ENCODE assay signal across 8 cellular contexts in the genomic region with DNA sequence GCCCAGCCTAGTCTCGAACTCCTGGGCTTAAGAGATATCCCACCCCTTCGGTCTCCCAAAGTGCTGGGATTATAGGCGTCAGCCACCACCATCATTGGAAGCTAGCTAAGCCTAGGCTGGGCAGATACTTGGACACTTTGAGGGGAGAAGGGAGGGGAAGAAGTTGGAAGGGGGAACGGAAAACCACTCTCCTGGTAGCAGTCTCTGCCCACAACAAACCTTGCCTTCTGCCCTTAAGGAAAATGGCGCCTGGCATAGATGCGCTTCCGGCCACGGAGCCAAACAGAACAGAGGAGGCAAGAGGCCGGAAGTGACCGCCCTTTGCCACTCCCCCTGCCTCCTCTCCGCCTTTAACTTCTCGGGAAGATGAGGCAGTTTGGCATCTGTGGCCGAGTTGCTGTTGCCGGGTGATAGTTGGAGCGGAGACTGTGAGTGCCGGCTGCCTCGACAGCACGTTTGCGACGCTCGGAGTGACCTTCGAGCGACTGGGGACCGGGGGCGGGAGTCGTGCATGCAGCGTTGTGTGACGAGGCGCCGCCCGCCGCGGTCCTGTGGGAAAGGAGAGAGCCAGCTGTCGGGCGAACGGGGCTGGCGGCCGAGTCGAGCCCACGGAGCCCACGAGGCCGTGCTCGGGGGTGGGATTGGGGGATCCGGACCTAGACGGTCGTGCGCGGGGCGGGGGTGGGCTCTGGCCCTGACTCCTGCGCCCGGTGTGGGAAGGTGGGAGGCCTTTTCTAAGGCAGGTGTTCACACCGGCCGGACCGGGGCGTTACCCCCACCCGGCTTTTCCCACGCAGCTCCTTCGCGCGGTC. TPM values are rescaled to one million over a fixed set of nuclear protein-coding genes. Genes with fewer than 3 reads are reported as not detected.
DNase-seq lines count a peak whose midpoint lies in the region; ATAC-seq, FAIRE-seq and TF ChIP-seq lines count a peak whose summit lies in the region.

Gene MFN1 (plus strand): TSS at position 327 of the 812 bp plus-strand sequence. CDS start 1,143 bp downstream, outside the sequence.

- H3K36me3 Mint-ChIP-seq in CD14-positive monocyte, result peaks cover 23 to 32% of the 10 kb centered on the region in 2 donors

- under 1% methylated on average over 29 of the region's 60 CpGs for WGBS in HepG2 (ENCODE audit: low lambda C conversion rate)

- peak within 1 kb of the TSS; percentile 97 for H3K4me2 ChIP-seq in HepG2 (ENCODE audit: low read depth, low read length)

- peak within 1 kb of the TSS; percentile 94 to 99 (median 96) for H3K27ac Mint-ChIP-seq in CD14-positive monocyte

- peak; percentile 94 for FAIRE-seq in HepG2 (lab: Jason Lieb, UNC)

- peak within 1 kb of the TSS; percentile 75 to 97 (median 92) for H3K4me3 ChIP-seq in HepG2 (replicated peaks in 1 of 3; ENCODE audit: insufficient read depth in 1 of 3, low read depth in 2 of 3, low read length in 3 of 3)

- no peaks in the 10 kb centered on the region for H4K20me1 ChIP-seq in HepG2 (ENCODE audit: insufficient read depth, low read length)

- no peaks in the 10 kb centered on the region for H3K9me3 Mint-ChIP-seq in CD14-positive monocyte

- H3K27ac ChIP-seq in HepG2 (ENCODE audit: extremely low read length, insufficient read depth, low read length), result peak within 1 kb of the TSS; percentile 83

- peaks cover 14% of the 10 kb centered on the region; the same call in 1 of the 2 replicates for H3K4me1 ChIP-seq in HepG2 (ENCODE audit: insufficient read depth, low read length)

- in situ Hi-C loops in HepG2 (cut with HindIII; ENCODE audit: extremely low pct_ligation_motif_present, low pct_unique_long_range_greater_than_20kb), result no loop called here

- H3K9me3 ChIP-seq in HepG2 (ENCODE audit: low read length), result no peaks in the 10 kb centered on the region

- peaks cover 11% of the 10 kb centered on the region for H3K4me1 Mint-ChIP-seq in CD14-positive monocyte

- peak; percentile 86 to 87 for TF ChIP-seq POLR2A in HepG2 (IDR thresholded peaks at IDR 0.05; ENCODE audit: insufficient read depth in 1 of 2, low read depth in 2 of 2, low read length in 2 of 2)

- no peak for TF ChIP-seq RAD21 in HepG2 (CRISPR knock-in tag; IDR thresholded peaks at IDR 0.05)

- H2AFZ ChIP-seq in HepG2 (ENCODE audit: low read length), result peak within 1 kb of the TSS; percentile 97

- TF ChIP-seq EP300 in HepG2 (IDR thresholded peaks at IDR 0.05; ENCODE audit: low read depth in 2 of 2, low read length in 2 of 2) (no peak), HepG2 (CRISPR knock-in tag; IDR thresholded peaks at IDR 0.05; ENCODE audit: borderline replicate concordance) (peak; percentile 38; the same call in 1 of the 2 replicates)

- peak within 1 kb of the TSS; percentile 80 for H3K9ac ChIP-seq in HepG2 (ENCODE audit: insufficient read depth, low read depth, low read length)

- peaks cover 1 to 8% of the 10 kb centered on the region in 2 experiments; a peak in 2 of 5 replicates for H3K36me3 ChIP-seq in HepG2 (replicated peaks in 1 of 2; ENCODE audit: control insufficient read depth in 1 of 2, insufficient read depth in 2 of 2, low read length in 2 of 2)

- CTCF ChIA-PET in HepG2 (lab: Yijun Ruan, JAX; ENCODE audit: low intra/inter-chr PET ratio, low total read pairs), result no interaction called here

- POLR2A ChIA-PET in HepG2 (lab: Yijun Ruan, JAX), result interaction anchor here (1.4 to 1.6 kb wide), 3 partner anchors 17 to 215 kb away, joined by 3 to 6 read pairs (median 6); partner anchors contain the start of gene ACTL6A

- no TSS peak for BruUV-seq in HepG2 (replicated peaks; lab: Mats Ljungman, UMichigan)

- DNase-seq in CD14-positive monocyte (ENCODE audit: low spot score) (peak; percentile 89), NCI-H82 (lab: John Stamatoyannopoulos, UW) (peak; percentile 99), dermis microvascular lymphatic vessel endothelial cell (ENCODE audit: low read depth in 2 of 2) (peak; percentile 90 to 97), HepG2 (ENCODE audit: low spot score) (peak; percentile 93)
- peak; percentile 88 to 92 for DNase-seq in activated CD4-positive, alpha-beta T cell treated with anti-CD3 and anti-CD28 coated beads, Interleukin-2, amount 50 U/mL, for 48 hours
- DNase-seq in stimulated activated CD4-positive, alpha-beta T cell treated with anti-CD3 and anti-CD28 coated beads, Interleukin-4, amount 100 ng/mL, for 1 hour, result peak; percentile 87

- H3K27me3 Mint-ChIP-seq in CD14-positive monocyte (ENCODE audit: low read depth in 3 of 3), result peaks cover 2 to 4% (median 4%) of the 10 kb centered on the region in 3 donors

- peaks cover 15% of the 10 kb centered on the region for H3K79me2 ChIP-seq in HepG2 (ENCODE audit: insufficient read depth, low read length)

- ATAC-seq in GM19397 (IDR thresholded peaks at IDR 0.05; ENCODE audit: unreplicated experiment) (peak; percentile 96), HG03571 (IDR thresholded peaks at IDR 0.05; ENCODE audit: unreplicated experiment) (peak; percentile 92), HepG2 (peak; percentile 99)

- TF ChIP-seq CTCF in CD14-positive monocyte (IDR thresholded peaks at IDR 0.05) (no peak), HepG2 (CRISPR knock-in tag; IDR thresholded peaks at IDR 0.05) (no peak)

- intact Hi-C loops in CD14-positive monocyte (cut with micrococcal nuclease), result loop anchor here (5.0 to 10.0 kb wide), 6 partner anchors 97 to 260 kb away; partner anchors contain the start of genes PIK3CA (in 2 of the 2), ACTL6A (in 1 of the 2), MRPL47 (in 1 of the 2) and NDUFB5 (in 1 of the 2)
- intact Hi-C loops in HepG2 (cut with micrococcal nuclease; ENCODE audit: unreplicated experiment), result loop anchor here (1.0 kb wide), 1 partner anchor 24 kb away; the partner anchor contains the start of gene ZNF639

- peak within 1 kb of the TSS; percentile 97 to 98 for H3K4me3 Mint-ChIP-seq in CD14-positive monocyte

- no peaks in the 10 kb centered on the region; a peak in 1 of 5 replicates for H3K27me3 ChIP-seq in HepG2 (ENCODE audit: control insufficient read depth in 1 of 2, insufficient read depth in 2 of 2, low read length in 2 of 2)

TF ChIP-seq in HepG2, 621 proteins besides CTCF, POLR2A, EP300 and RAD21 (continues in another document):
- peak; percentile 51; the same call in 1 of the 2 replicates for TF ChIP-seq ZNF768 (CRISPR knock-in tag; IDR thresholded peaks at IDR 0.05)
- TF ChIP-seq ZFYVE20 (CRISPR knock-in tag; IDR thresholded peaks at IDR 0.05; ENCODE audit: borderline replicate concordance, low read depth), result no peak
- TF ChIP-seq EED (CRISPR knock-in tag; IDR thresholded peaks at IDR 0.05), result no peak
- no peak for TF ChIP-seq MBD4 (IDR thresholded peaks at IDR 0.05; ENCODE audit: borderline replicate concordance, low read length)
- TF ChIP-seq ZNF143 (CRISPR knock-in tag; IDR thresholded peaks at IDR 0.05), result peak; percentile 42; the same call in 1 of the 2 replicates
- no peak for TF ChIP-seq U2AF2 (IDR thresholded peaks at IDR 0.05; ENCODE audit: low read depth, low read length)
- TF ChIP-seq, protein P1, sequence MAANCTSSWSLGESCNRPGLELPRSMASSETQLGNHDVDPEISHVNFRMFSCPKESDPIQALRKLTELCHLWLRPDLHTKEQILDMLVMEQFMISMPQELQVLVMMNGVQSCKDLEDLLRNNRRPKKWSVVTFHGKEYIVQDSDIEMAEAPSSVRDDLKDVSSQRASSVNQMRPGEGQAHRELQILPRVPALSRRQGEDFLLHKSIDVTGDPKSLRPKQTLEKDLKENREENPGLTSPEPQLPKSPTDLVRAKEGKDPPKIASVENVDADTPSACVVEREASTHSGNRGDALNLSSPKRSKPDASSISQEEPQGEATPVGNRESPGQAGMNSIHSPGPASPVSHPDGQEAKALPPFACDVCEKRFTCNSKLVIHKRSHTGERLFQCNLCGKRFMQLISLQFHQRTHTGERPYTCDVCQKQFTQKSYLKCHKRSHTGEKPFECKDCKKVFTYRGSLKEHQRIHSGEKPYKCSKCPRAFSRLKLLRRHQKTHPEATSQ (CRISPR knock-in tag; IDR thresholded peaks at IDR 0.05; ENCODE audit: borderline replicate concordance), result peak; percentile 70; the same call in 1 of the 2 replicates
- TF ChIP-seq TARDBP (CRISPR knock-in tag; IDR thresholded peaks at IDR 0.05), result peak; percentile 79; the same call in 1 of the 2 replicates
- TF ChIP-seq ZKSCAN5 (CRISPR knock-in tag; IDR thresholded peaks at IDR 0.05), result no peak
- peak; percentile 79 for TF ChIP-seq RELA (CRISPR knock-in tag; IDR thresholded peaks at IDR 0.05)

RNA-seq across cellular contexts. Expression of gene MFN1, which starts in this region (rescaled TPM):
- 10 to 100 TPM in 1 of 2 donors, 1 to 10 TPM in 1; 5.6 to 12.2 TPM for polyA plus RNA-seq in CD14-positive monocyte
- total RNA-seq in dermis microvascular lymphatic vessel endothelial cell, result 35.4 and 35.9 TPM in 2 replicates
- 37.5 and 58.4 TPM in 2 replicates for total RNA-seq in HepG2 (2016; rRNA removed; fragmentation: Illumina TruSeq; extraction: Trizol)
- total RNA-seq in HepG2 (2016; cell fraction: cytosol; rRNA removed; fragmentation: Illumina TruSeq; extraction: Trizol; ENCODE audit: low read depth), result 4.3 and 5.0 TPM in 2 replicates
- 41.5 and 57.9 TPM in 2 replicates for total RNA-seq in HepG2 (2016; cell fraction: insoluble cytoplasmic fraction; rRNA removed; fragmentation: Illumina TruSeq; extraction: Trizol)
- total RNA-seq in HepG2 (2016; cell fraction: membrane; rRNA removed; fragmentation: Illumina TruSeq; extraction: Trizol), result 9.8 and 11.9 TPM in 2 replicates
- total RNA-seq in HepG2 (2016; cell fraction: nucleus; rRNA removed; fragmentation: Illumina TruSeq; extraction: Trizol), result 48.5 and 51.2 TPM in 2 replicates
- 19.0 and 25.2 TPM in 2 replicates for polyA plus RNA-seq in HepG2 (2011; rRNA removed)
- 5.9 and 9.5 TPM in 2 replicates for polyA plus RNA-seq in HepG2 (2011; cell fraction: cytosol; rRNA removed)
- polyA plus RNA-seq in HepG2 (2011; cell fraction: nucleus; rRNA removed), result 20.7 and 30.8 TPM in 2 replicates
- 16.0 and 20.6 TPM in 2 replicates for polyA plus RNA-seq in HepG2 (2012)
- polyA plus RNA-seq in HepG2 (2016; cell fraction: cytosol; fragmentation: Illumina TruSeq; extraction: Trizol; ENCODE audit: low read depth), result 0.75 and 1.2 TPM in 2 replicates
- polyA plus RNA-seq in HepG2 (2016; cell fraction: insoluble cytoplasmic fraction; fragmentation: Illumina TruSeq; extraction: Trizol; ENCODE audit: low read depth), result 31.2 and 32.4 TPM in 2 replicates
- polyA plus RNA-seq in HepG2 (2016; cell fraction: membrane; fragmentation: Illumina TruSeq; extraction: Trizol; ENCODE audit: low read depth), result 2.6 and 3.1 TPM in 2 replicates
- polyA plus RNA-seq in HepG2 (2016; cell fraction: nucleus; fragmentation: Illumina TruSeq; extraction: Trizol; ENCODE audit: insufficient read depth, low read depth), result 37.7 and 43.2 TPM in 2 replicates
- 7.9 and 23.8 TPM in 2 replicates for polyA minus RNA-seq in HepG2 (2011; rRNA and poly(A)+ RNA removed; ENCODE audit: low replicate concordance)
- 12.0 and 14.7 TPM in 2 replicates for polyA minus RNA-seq in HepG2 (2011; cell fraction: cytosol; rRNA and poly(A)+ RNA removed)
- 79.8 and 102 TPM in 2 replicates for polyA minus RNA-seq in HepG2 (2011; cell fraction: nucleus; rRNA and poly(A)+ RNA removed)

Comparison
In these comparisons a context has a peak if more than half of its experiments do, and no peak if none do; other contexts are left out.
1. Peak in every context shown above with its lines: DNase-seq, ATAC-seq, H3K4me3 ChIP-seq and H3K27ac ChIP-seq.